8 cellular contexts compared by ENCODE assay signal in the genomic region with DNA sequence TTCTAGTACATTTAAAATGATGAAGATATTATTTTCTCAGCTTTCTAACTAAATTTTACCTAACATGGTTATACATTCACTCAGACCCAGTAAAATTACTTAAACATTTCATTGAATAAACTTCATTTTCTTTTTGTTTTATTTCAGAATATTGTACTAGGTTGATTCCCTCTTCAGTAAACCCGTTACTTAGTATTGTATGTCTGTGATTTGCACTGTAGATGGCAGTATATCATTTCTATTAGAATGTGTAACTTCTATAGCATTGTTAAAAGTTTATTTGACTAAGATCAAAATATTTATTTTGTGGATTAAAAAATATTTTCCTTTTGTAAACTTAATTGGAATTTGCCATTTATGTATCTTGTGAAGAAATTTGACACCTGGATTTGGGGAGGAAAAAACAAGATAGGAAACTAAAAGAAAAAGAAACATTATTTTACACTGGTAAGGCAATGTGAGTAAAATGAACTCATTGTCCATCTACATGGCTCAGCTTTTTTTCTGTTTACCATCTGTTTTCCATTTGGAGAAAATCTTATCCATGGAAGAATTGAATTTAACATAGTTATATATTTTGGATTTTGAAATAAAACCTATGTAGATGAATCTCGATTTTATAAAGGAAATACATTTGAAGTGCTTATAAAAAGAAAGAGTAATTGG.
A peak's percentile ranks its signal among the peaks of the same experiment; 100 is the strongest.
DNase-seq lines count a peak whose midpoint lies in the region; ATAC-seq, FAIRE-seq and TF ChIP-seq lines count a peak whose summit lies in the region.
"Not testable (repeated sequence)": the region's sequence is repeated elsewhere in the genome, so short reads cannot be mapped to it uniquely, and the experiment has no call there.

No MANE protein-coding gene starts in this region.

- POLR2A ChIA-PET in CD8-positive, alpha-beta T cell (lab: Charles Lee) = not testable (repeated sequence)

- CTCF ChIA-PET in CD8-positive, alpha-beta T cell (lab: Charles Lee) = not testable (repeated sequence)

- not testable (repeated sequence) for H3K4me3 ChIP-seq in CD8-positive, alpha-beta T cell (ENCODE audit: low read depth, low read length); small intestine (ENCODE audit: low read depth in 1 of 2, low read length in 2 of 2)

- not testable (repeated sequence) for H3K36me3 ChIP-seq in CD8-positive, alpha-beta T cell (ENCODE audit: insufficient read depth, low read length); small intestine (ENCODE audit: control insufficient read depth in 2 of 2, insufficient read depth in 2 of 2, low read length in 2 of 2)

- intact Hi-C loops in CD8-positive, alpha-beta T cell (cut with DNase I, micrococcal nuclease) = loop anchor here in 1 of 2 experiments (10.0 kb wide), 1 partner anchor 145 kb away; a partner anchor contains a TSS

- WGBS in small intestine, 3 donors = 35 to 41% (median 40%) methylated on average over 2 of the region's 2 CpGs

- H3K4me1 Mint-ChIP-seq in CD8-positive, alpha-beta T cell (ENCODE audit: low read depth) = not testable (repeated sequence)

- ATAC-seq in CD8-positive, alpha-beta T cell = not testable (repeated sequence)
- ATAC-seq in GM18868 (IDR thresholded peaks at IDR 0.05; ENCODE audit: unreplicated experiment) (peak; percentile 91), HG03095 (IDR thresholded peaks at IDR 0.05; ENCODE audit: unreplicated experiment) (peak; percentile 75)

- FAIRE-seq in small intestine (lab: Jason Lieb, UNC) = peak; percentile 98

- not testable (repeated sequence) for H3K36me3 Mint-ChIP-seq in CD8-positive, alpha-beta T cell

- H3K9me3 Mint-ChIP-seq in CD8-positive, alpha-beta T cell = not testable (repeated sequence)

- not testable (repeated sequence) for H3K4me1 ChIP-seq in CD8-positive, alpha-beta T cell (ENCODE audit: insufficient read depth, low read length); small intestine (ENCODE audit: control insufficient read depth in 2 of 2, insufficient read depth in 1 of 2, low read depth in 1 of 2, low read length in 1 of 2)

- DNase-seq in CD8-positive, alpha-beta T cell = not testable (repeated sequence)
- DNase-seq in NCI-H1417 (lab: John Stamatoyannopoulos, UW) = peak in 2 of 3 experiments; percentile 1 to 50
- DNase-seq in SK-N-DZ (ENCODE audit: low spot score) = peak; percentile 9
- peak; percentile 6 to 14 for DNase-seq in dermis microvascular lymphatic vessel endothelial cell (ENCODE audit: low read depth in 2 of 2)
- peak; percentile 22 for DNase-seq in inferior parietal cortex (ENCODE audit: extremely low spot score)
- DNase-seq in small intestine = peak; percentile 7

- H3K27me3 Mint-ChIP-seq in CD8-positive, alpha-beta T cell (ENCODE audit: low read depth) = not testable (repeated sequence)

- H3K27ac ChIP-seq in CD8-positive, alpha-beta T cell (ENCODE audit: low read depth, low read length); small intestine (ENCODE audit: low read depth in 1 of 2, low read length in 1 of 2): not testable (repeated sequence)

- not testable (repeated sequence) for H3K9me3 ChIP-seq in CD8-positive, alpha-beta T cell (ENCODE audit: low read length); small intestine (ENCODE audit: control insufficient read depth, low read depth)

- H3K27me3 ChIP-seq in CD8-positive, alpha-beta T cell (ENCODE audit: insufficient read depth, low read length); small intestine (ENCODE audit: control insufficient read depth in 2 of 2, insufficient read depth in 2 of 2, low read length in 2 of 2): not testable (repeated sequence)

- H3K4me3 Mint-ChIP-seq in CD8-positive, alpha-beta T cell = not testable (repeated sequence)

- not testable (repeated sequence) for H3K27ac Mint-ChIP-seq in CD8-positive, alpha-beta T cell

- TF ChIP-seq CTCF in CD8-positive, alpha-beta T cell (IDR thresholded peaks at IDR 0.05) = peak; percentile 37
